Comparison of ENCODE assay signal across 1 cellular context in genomic region chr4:10917475-10918103, GRCh38.
TF ChIP-seq lines count a peak whose summit lies in the region.

No MANE protein-coding gene starts in this region.

TF ChIP-seq in GM23338, 12 proteins besides CTCF, POLR2A, EP300 and RAD21 (continued from another document):
- TF ChIP-seq ZNF462 (CRISPR knock-in tag; IDR thresholded peaks at IDR 0.05) (no peak), STAT1 (IDR thresholded peaks at IDR 0.05; ENCODE audit: unreplicated experiment) (no peak), ZNF114 (CRISPR knock-in tag; IDR thresholded peaks at IDR 0.05) (no peak)
